Comparison of ENCODE assay signal across 8 cellular contexts in the genomic region with DNA sequence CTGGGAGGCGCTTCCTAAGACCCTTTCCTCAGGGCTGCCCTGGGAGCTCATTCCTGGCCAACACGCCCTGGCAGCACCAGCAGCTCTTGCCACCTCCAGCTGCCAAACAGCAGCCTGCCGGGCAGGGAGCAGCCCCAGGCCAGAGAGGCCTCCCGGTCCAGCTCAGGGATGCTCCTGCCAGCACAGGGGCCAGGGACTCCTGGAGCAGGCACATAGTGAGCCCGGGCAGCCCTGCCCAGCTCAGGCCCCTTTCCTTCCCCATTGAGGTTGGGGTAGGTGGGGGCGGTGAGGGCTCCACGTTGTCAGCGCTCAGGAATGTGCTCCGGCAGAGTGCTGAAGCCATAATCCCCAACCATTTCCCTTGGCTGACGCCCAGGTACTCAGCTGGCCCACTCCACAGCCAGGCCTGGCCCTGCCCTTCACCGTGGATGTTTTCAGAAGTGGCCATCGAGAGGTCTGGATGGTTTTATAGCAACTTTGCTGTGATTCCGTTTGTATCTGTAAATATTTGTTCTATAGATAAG. TPM values are rescaled to one million over a fixed set of nuclear protein-coding genes. Genes with fewer than 3 reads are reported as not detected.
A peak's percentile ranks its signal among the peaks of the same experiment; 100 is the strongest.
DNase-seq lines count a peak whose midpoint lies in the region; ATAC-seq lines count a peak whose summit lies in the region.

No MANE protein-coding gene starts in this region.

- no peaks in the 10 kb centered on the region for H3K9me3 ChIP-seq in MG63

- no peaks in the 10 kb centered on the region for H3K27me3 ChIP-seq in MG63

- H3K36me3 ChIP-seq in MG63 = peaks cover 84% of the 10 kb centered on the region

- ATAC-seq in GM18498 (IDR thresholded peaks at IDR 0.05; ENCODE audit: unreplicated experiment) = no peak
- no peak for ATAC-seq in HG03571 (IDR thresholded peaks at IDR 0.05; ENCODE audit: unreplicated experiment)

- DNase-seq in AG08395 (ENCODE audit: low spot score) (peak; percentile 97), MG63 (peak; percentile 99), dermis microvascular lymphatic vessel endothelial cell (ENCODE audit: low read depth in 2 of 2) (peak; percentile 81 to 89), mucosa of gallbladder (ENCODE audit: low spot score) (peak; percentile 73), germinal center (ENCODE audit: low spot score) (no peak)
- DNase-seq in activated CD4-positive, CD25-positive, alpha-beta regulatory T cell treated with anti-CD3 and anti-CD28 coated beads, Interleukin-2, amount 50 U/mL, for 72 hours = no peak

- no peak overlapping the region for H3K4me3 ChIP-seq in MG63

RNA-seq across cellular contexts. Expression of gene SLC39A13, which starts 7.6 kb away (rescaled TPM):
- total RNA-seq in MG63 (2014; rRNA removed; shearing (Covaris generic); ENCODE audit: low replicate concordance) = 34.0 and 51.1 TPM in 2 replicates
- total RNA-seq in dermis microvascular lymphatic vessel endothelial cell (32.5 and 70.5 TPM in 2 replicates), mucosa of gallbladder (58.6 TPM)

RNA-seq across cellular contexts. Expression of gene PSMC3, which starts 10.2 kb away (rescaled TPM):
- 147 and 165 TPM in 2 replicates for total RNA-seq in MG63 (2014; rRNA removed; shearing (Covaris generic); ENCODE audit: low replicate concordance)
- total RNA-seq in dermis microvascular lymphatic vessel endothelial cell (163 and 166 TPM in 2 replicates), mucosa of gallbladder (80.5 TPM)

RNA-seq across cellular contexts. Expression of gene RAPSN, which starts 32.9 kb away (rescaled TPM):
- 0.16 TPM in 1 of 2 replicates, not detected in the other for total RNA-seq in MG63 (2014; rRNA removed; shearing (Covaris generic); ENCODE audit: low replicate concordance)
- 0.13 and 0.25 TPM in 2 replicates for total RNA-seq in dermis microvascular lymphatic vessel endothelial cell
- 0.35 TPM for total RNA-seq in mucosa of gallbladder

RNA-seq across cellular contexts. Expression of gene SPI1, which starts 37.7 kb away (rescaled TPM):
- not detected in 2 replicates for total RNA-seq in MG63 (2014; rRNA removed; shearing (Covaris generic); ENCODE audit: low replicate concordance)
- total RNA-seq in dermis microvascular lymphatic vessel endothelial cell (under 0.01 TPM in 1 of 2 replicates, not detected in the other), mucosa of gallbladder (35.3 TPM)

Comparison
In these comparisons a context has a peak if more than half of its experiments do, and no peak if none do; other contexts are left out.
1. DNase-seq: peak in AG08395 (single experiment), MG63 (single experiment), dermis microvascular lymphatic vessel endothelial cell (2 of 2) and mucosa of gallbladder (single experiment); none in activated CD4-positive, CD25-positive, alpha-beta regulatory T cell treated with anti-CD3 and anti-CD28 coated beads, Interleukin-2, amount 50 U/mL, for 72 hours (single experiment) and germinal center (single experiment).